In genomic region chr2:445896-446295, GRCh38 we compare ENCODE assay signal across 22 cellular contexts.
DNase-seq lines count a peak whose midpoint lies in the region; ATAC-seq and TF ChIP-seq lines count a peak whose summit lies in the region.
"Had no signal": no experiment of that assay in that cellular context is flagged by ENCODE, and none has a peak within 500 bp of the region (broad histone marks: within the 10 kb centered on the region; RNA-seq: fewer than 3 reads in every experiment).

No MANE protein-coding gene starts in this region.

- H3K9me2 ChIP-seq in neural cell (ENCODE audit: insufficient read depth, low read length), result no peaks in the 10 kb centered on the region

- TF ChIP-seq CTCF in neural cell (IDR thresholded peaks at IDR 0.05; ENCODE audit: poor library complexity, severe bottlenecking) (no peak), progenitor cell of endocrine pancreas (IDR thresholded peaks at IDR 0.05; ENCODE audit: unreplicated experiment) (no peak)

- no peak for ATAC-seq in GM21717 (IDR thresholded peaks at IDR 0.05; ENCODE audit: unreplicated experiment)
- ATAC-seq in GM21529 (IDR thresholded peaks at IDR 0.05; ENCODE audit: unreplicated experiment), result no peak

- peak overlapping the region; percentile 2 for H3K4me3 ChIP-seq in neural cell (ENCODE audit: low read length)

- no peaks in the 10 kb centered on the region for H3F3A ChIP-seq in neural cell (ENCODE audit: insufficient read depth, low read length, poor library complexity, severe bottlenecking)

- H3K4me2 ChIP-seq in neural cell (ENCODE audit: low read length), result no peak overlapping the region

- no peak overlapping the region for H3K9ac ChIP-seq in neural cell (ENCODE audit: low read length)

- DNase-seq in NCI-H1436 (lab: John Stamatoyannopoulos, UW), result peak; percentile 25
- no peak for DNase-seq in NCI-H1436 treated with DMSO at 0.1 percent for 48 hours (lab: John Stamatoyannopoulos, UW)
- DNase-seq in cerebellum (ENCODE audit: low spot score), result peak; percentile 60
- DNase-seq in progenitor cell of endocrine pancreas (ENCODE audit: low spot score, unreplicated experiment), result no peak
- DNase-seq: 8988T; Calu3; EL; H7; IMR-90; Karpas-422; NCI-H1694 treated with DMSO at 0.1 percent for 48 hours; NCI-H526 treated with DMSO at 0.1 percent for 48 hours; NK-92 treated with Interleukin-12 subunit alpha and Interleukin-12 subunit beta, amount 100 ng/mL, for 24 hours; OCI-M1; Right ventricle myocardium superior; SW 1271 had no signal

- H4K20me1 ChIP-seq in neural cell (ENCODE audit: insufficient read depth), result no peaks in the 10 kb centered on the region

- H3K27ac ChIP-seq in neural cell (ENCODE audit: low read length), result no peak overlapping the region
- H3K27ac ChIP-seq: HL-60 had no signal

- no peaks in the 10 kb centered on the region for H3K36me3 ChIP-seq in neural cell (ENCODE audit: insufficient read depth, low read length)

- peak overlapping the region in 2 of 4 donors; percentile 90 to 91 for H3K4me3 Mint-ChIP-seq in IgD-negative memory B cell
- no peak overlapping the region for H3K4me3 Mint-ChIP-seq in progenitor cell of endocrine pancreas (ENCODE audit: low read depth)

- H2AFZ ChIP-seq in neural cell (ENCODE audit: low read depth, low read length), result no peak overlapping the region

- no peaks in the 10 kb centered on the region for H3K27me3 ChIP-seq in neural cell (ENCODE audit: insufficient read depth, low read depth, low read length)

- H3K27me3 Mint-ChIP-seq in IgD-negative memory B cell (no peaks in the 10 kb centered on the region), progenitor cell of endocrine pancreas (no peaks in the 10 kb centered on the region)
- H3K27me3 Mint-ChIP-seq: CD4-positive, alpha-beta memory T cell had no signal

- no peaks in the 10 kb centered on the region for H3K79me2 ChIP-seq in neural cell (replicated peaks; ENCODE audit: insufficient read depth, low read length)

- no peak for TF ChIP-seq EP300 in neural cell (conservative IDR thresholded peaks at IDR 0.05; ENCODE audit: poor library complexity, severe bottlenecking)

- no peak for TF ChIP-seq RAD21 in neural cell (conservative IDR thresholded peaks at IDR 0.05)

- H3K9me3 Mint-ChIP-seq in IgD-negative memory B cell, result no peaks in the 10 kb centered on the region
- no peaks in the 10 kb centered on the region for H3K9me3 Mint-ChIP-seq in progenitor cell of endocrine pancreas (ENCODE audit: low read depth)
- H3K9me3 Mint-ChIP-seq: CD4-positive, alpha-beta memory T cell had no signal

- no peaks in the 10 kb centered on the region for H3K36me3 Mint-ChIP-seq in IgD-negative memory B cell
- no peaks in the 10 kb centered on the region for H3K36me3 Mint-ChIP-seq in progenitor cell of endocrine pancreas (ENCODE audit: insufficient read depth)
- H3K36me3 Mint-ChIP-seq: CD4-positive, alpha-beta memory T cell had no signal

- H3K27ac Mint-ChIP-seq in IgD-negative memory B cell (peak overlapping the region; percentile 83 to 95 (median 94)), progenitor cell of endocrine pancreas (no peak overlapping the region)

- H3K4me1 Mint-ChIP-seq in IgD-negative memory B cell, result peaks cover 39 to 46% (median 41%) of the 10 kb centered on the region in 3 donors
- peaks cover 42% of the 10 kb centered on the region for H3K4me1 Mint-ChIP-seq in progenitor cell of endocrine pancreas (ENCODE audit: low read depth)

- H3K9me3 ChIP-seq in neural cell (ENCODE audit: low read length), result no peaks in the 10 kb centered on the region

TF ChIP-seq in neural cell, 6 proteins besides CTCF, POLR2A, EP300 and RAD21:
- TF ChIP-seq TAF1 (IDR thresholded peaks at IDR 0.05; ENCODE audit: low read depth), result no peak

Comparison
In these comparisons a context has a peak if more than half of its experiments do, and no peak if none do; other contexts are left out.
1. DNase-seq: peak in NCI-H1436 (single experiment) and cerebellum (single experiment); none in NCI-H1436 treated with DMSO at 0.1 percent for 48 hours (single experiment) and progenitor cell of endocrine pancreas (single experiment).